ENCODE assay signal across 16 cellular contexts in genomic region chr13:93752506-93752905, GRCh38.
DNase-seq lines count a peak whose midpoint lies in the region; ATAC-seq and TF ChIP-seq lines count a peak whose summit lies in the region.
"Had no signal": no experiment of that assay in that cellular context is flagged by ENCODE, and none has a peak within 500 bp of the region (broad histone marks: within the 10 kb centered on the region; RNA-seq: fewer than 3 reads in every experiment).

No MANE protein-coding gene starts in this region.

- WGBS in heart left ventricle, 4 donors: 45 to 62% (median 51%) methylated on average over 4 of the region's 4 CpGs
- WGBS in mesenchymal stem cell: 34% methylated on average over 4 of the region's 4 CpGs

- H3K79me1 ChIP-seq in mesenchymal stem cell (replicated peaks; ENCODE audit: low read length, poor library complexity, severe bottlenecking): peaks cover 4% of the 10 kb centered on the region

- no peak overlapping the region for H3K27ac ChIP-seq in heart left ventricle
- no peak overlapping the region for H3K27ac ChIP-seq in mesenchymal stem cell (ENCODE audit: low read length, poor library complexity, severe bottlenecking)
- H3K27ac ChIP-seq in PC-9: no peak overlapping the region
- H3K27ac ChIP-seq: C4-2B, SJSA1 had no signal

- H4K8ac ChIP-seq in mesenchymal stem cell (ENCODE audit: low read length): peak overlapping the region; percentile 28

- BruUV-seq in PC-9 (replicated peaks; lab: Mats Ljungman, UMichigan): no TSS peak

- H3K4ac ChIP-seq in mesenchymal stem cell (ENCODE audit: low read depth in 1 of 2, low read length in 2 of 2): no peak overlapping the region

- no peak overlapping the region for H2AFZ ChIP-seq in mesenchymal stem cell (ENCODE audit: low read depth, low read length)
- no peak overlapping the region for H2AFZ ChIP-seq in PC-9

- H2BK15ac ChIP-seq in mesenchymal stem cell (ENCODE audit: low read depth, poor library complexity, severe bottlenecking): no peak overlapping the region

- H2BK12ac ChIP-seq in mesenchymal stem cell (ENCODE audit: low read length in 2 of 2): no peak overlapping the region

- TF ChIP-seq POLR2A in heart left ventricle (IDR thresholded peaks at IDR 0.05): no peak

- H3K9ac ChIP-seq in mesenchymal stem cell (ENCODE audit: low read length): no peak overlapping the region

- H3K9me3 ChIP-seq in heart left ventricle (no peaks in the 10 kb centered on the region), mesenchymal stem cell (ENCODE audit: control insufficient read depth, low read length) (no peaks in the 10 kb centered on the region), PC-9 (ENCODE audit: insufficient read depth, low read depth) (no peaks in the 10 kb centered on the region)
- H3K9me3 ChIP-seq: MG63, SJSA1 had no signal

- no peaks in the 10 kb centered on the region for H3K4me1 ChIP-seq in heart left ventricle
- no peaks in the 10 kb centered on the region for H3K4me1 ChIP-seq in mesenchymal stem cell (ENCODE audit: control insufficient read depth, insufficient read depth, low read depth, low read length)
- no peaks in the 10 kb centered on the region for H3K4me1 ChIP-seq in PC-9 (replicated peaks; ENCODE audit: insufficient read depth)
- H3K4me1 ChIP-seq: SJSA1 had no signal

- intact Hi-C loops in heart left ventricle (cut with DNase I): no loop called here
- intact Hi-C loops in cardiac septum (cut with DNase I): no loop called here
- intact Hi-C loops in PC-9 (cut with micrococcal nuclease; ENCODE audit: unreplicated experiment): no loop called here

- CTCF ChIA-PET in PC-9 (lab: Charles Lee): no interaction called here

- no peaks in the 10 kb centered on the region for H3K36me3 Mint-ChIP-seq in activated T-cell treated with anti-CD3 and anti-CD28 coated beads, Interleukin-2, amount 50 U/mL, for 72 hours (ENCODE audit: insufficient read depth in 2 of 2)

- H3K9me3 Mint-ChIP-seq in activated T-cell treated with anti-CD3 and anti-CD28 coated beads, Interleukin-2, amount 50 U/mL, for 72 hours: no peaks in the 10 kb centered on the region

- DNase-seq in heart left ventricle: peak in 2 of 5 donors; percentile 29 to 43
- DNase-seq in cardiac septum (ENCODE audit: low spot score): no peak
- DNase-seq in amniotic epithelial cell (ENCODE audit: low read depth): peak; percentile 25
- peak; percentile 69 for DNase-seq in mesenchymal stem cell
- DNase-seq in activated T-cell treated with anti-CD3 and anti-CD28 coated beads, Interleukin-2, amount 50 U/mL, for 72 hours: no peak
- DNase-seq in occipital lobe (lab: John Stamatoyannopoulos, UW): no peak
- no peak for DNase-seq in PC-9
- DNase-seq: COR-L47; DMS153; MG63; NCI-H187; NK-92 treated with Interleukin-12 subunit alpha and Interleukin-12 subunit beta, amount 100 ng/mL, for 24 hours; RPMI8226 had no signal

- peak in 3 of 4 donors; percentile 52 to 76 (median 66) for ATAC-seq in heart left ventricle
- no peak for ATAC-seq in activated T-cell treated with anti-CD3 and anti-CD28 coated beads, Interleukin-2, amount 50 U/mL, for 72 hours (replicated peaks in 1 of 2)
- ATAC-seq: HepG2 had no signal

- no peaks in the 10 kb centered on the region for H3K27me3 ChIP-seq in heart left ventricle
- H3K27me3 ChIP-seq in mesenchymal stem cell (ENCODE audit: control insufficient read depth in 1 of 2, insufficient read depth in 1 of 2, low read length in 2 of 2): no peaks in the 10 kb centered on the region
- H3K27me3 ChIP-seq in PC-9 (ENCODE audit: insufficient read depth, low read depth): no peaks in the 10 kb centered on the region
- H3K27me3 ChIP-seq: MG63 had no signal

- POLR2A ChIA-PET in PC-9 (lab: Charles Lee; ENCODE audit: unreplicated experiment): no interaction called here

- peak overlapping the region; percentile 20 for H4K91ac ChIP-seq in mesenchymal stem cell (ENCODE audit: low read length)

- no peaks in the 10 kb centered on the region for H3K36me3 ChIP-seq in heart left ventricle
- H3K36me3 ChIP-seq in mesenchymal stem cell (ENCODE audit: control insufficient read depth in 1 of 2, insufficient read depth in 2 of 2, low read depth in 1 of 2, low read length in 2 of 2): no peaks in the 10 kb centered on the region
- H3K36me3 ChIP-seq in PC-9 (ENCODE audit: low read depth): no peaks in the 10 kb centered on the region
- H3K36me3 ChIP-seq: MG63, SJSA1 had no signal

- no peaks in the 10 kb centered on the region for H3K4me1 Mint-ChIP-seq in activated T-cell treated with anti-CD3 and anti-CD28 coated beads, Interleukin-2, amount 50 U/mL, for 72 hours (ENCODE audit: low read depth)

- H3K4me2 ChIP-seq in mesenchymal stem cell (ENCODE audit: low read length, poor library complexity, severe bottlenecking) (no peak overlapping the region), PC-9 (no peak overlapping the region)

- H3K79me2 ChIP-seq in PC-9 (ENCODE audit: low read depth): no peaks in the 10 kb centered on the region

- peak overlapping the region in 1 of 2 experiments; percentile 30 for H3K18ac ChIP-seq in mesenchymal stem cell (ENCODE audit: low read depth in 1 of 2, low read length in 2 of 2)

- no peak overlapping the region for H2BK5ac ChIP-seq in mesenchymal stem cell (ENCODE audit: low read depth, low read length, poor library complexity, severe bottlenecking)

- TF ChIP-seq CTCF in heart left ventricle (IDR thresholded peaks at IDR 0.05) (no peak), PC-9 (conservative IDR thresholded peaks at IDR 0.05) (no peak)

- no peak overlapping the region for H3K4me3 ChIP-seq in heart left ventricle
- H3K4me3 ChIP-seq in mesenchymal stem cell (ENCODE audit: insufficient read depth in 1 of 2, low read depth in 1 of 2, low read length in 2 of 2): no peak overlapping the region
- H3K4me3 ChIP-seq in PC-9: no peak overlapping the region
- H3K4me3 ChIP-seq: MG63, SJSA1 had no signal

- H2BK120ac ChIP-seq in mesenchymal stem cell (ENCODE audit: low read depth, low read length): no peak overlapping the region

- no peaks in the 10 kb centered on the region for H3K9me2 ChIP-seq in PC-9 (ENCODE audit: insufficient read depth)

- no peaks in the 10 kb centered on the region for H3F3A ChIP-seq in PC-9 (ENCODE audit: insufficient read depth, low read depth)

- H3K27ac Mint-ChIP-seq in activated T-cell treated with anti-CD3 and anti-CD28 coated beads, Interleukin-2, amount 50 U/mL, for 72 hours: no peak overlapping the region

- H3K14ac ChIP-seq in mesenchymal stem cell (ENCODE audit: low read length in 2 of 2): no peak overlapping the region

- peaks cover 13% of the 10 kb centered on the region for H3K27me3 Mint-ChIP-seq in activated T-cell treated with anti-CD3 and anti-CD28 coated beads, Interleukin-2, amount 50 U/mL, for 72 hours (ENCODE audit: low read depth)

- H4K20me1 ChIP-seq in PC-9 (ENCODE audit: insufficient read depth): no peaks in the 10 kb centered on the region; the same call in 1 of the 2 replicates

- H3K4me3 Mint-ChIP-seq in activated T-cell treated with anti-CD3 and anti-CD28 coated beads, Interleukin-2, amount 50 U/mL, for 72 hours: no peak overlapping the region

- H3K23ac ChIP-seq in mesenchymal stem cell (ENCODE audit: low read length in 2 of 2): no peak overlapping the region

- no peak overlapping the region for H2AK5ac ChIP-seq in mesenchymal stem cell (ENCODE audit: low read length, severe bottlenecking)

Comparison
In these comparisons a context has a peak if more than half of its experiments do, and no peak if none do; other contexts are left out.
1. ATAC-seq: peak in heart left ventricle (3 of 4); none in activated T-cell treated with anti-CD3 and anti-CD28 coated beads, Interleukin-2, amount 50 U/mL, for 72 hours (0 of 2).
2. DNase-seq: peak in amniotic epithelial cell (single experiment) and mesenchymal stem cell (single experiment); none in cardiac septum (single experiment), activated T-cell treated with anti-CD3 and anti-CD28 coated beads, Interleukin-2, amount 50 U/mL, for 72 hours (0 of 2), occipital lobe (single experiment) and PC-9 (0 of 2).